ENCODE assay signal across 1 cellular context in genomic region chr3:27486328-27486727, GRCh38.
TF ChIP-seq lines count a peak whose summit lies in the region.

No MANE protein-coding gene starts in this region.

TF ChIP-seq in IMR-90, 13 proteins besides CTCF, POLR2A, EP300 and RAD21:
- no peak for TF ChIP-seq MXI1 (IDR thresholded peaks at IDR 0.05; ENCODE audit: borderline replicate concordance, low read depth, low read length)
- TF ChIP-seq SMC3 (IDR thresholded peaks at IDR 0.05; ENCODE audit: low read depth, low read length) = no peak
- no peak for TF ChIP-seq MAFK (IDR thresholded peaks at IDR 0.05; ENCODE audit: low read depth, low read length)
- TF ChIP-seq USF2 (IDR thresholded peaks at IDR 0.05; ENCODE audit: low read depth, low read length) = no peak
- no peak for TF ChIP-seq FOS (IDR thresholded peaks at IDR 0.05; ENCODE audit: low read depth, low read length)
- TF ChIP-seq NFE2L2 (IDR thresholded peaks at IDR 0.05; ENCODE audit: low read depth, low read length) = no peak
- no peak for TF ChIP-seq ELK1 (IDR thresholded peaks at IDR 0.05; ENCODE audit: borderline replicate concordance, low read depth, low read length)
- TF ChIP-seq MAZ (IDR thresholded peaks at IDR 0.05; ENCODE audit: borderline replicate concordance, low read depth, low read length) = no peak
- no peak for TF ChIP-seq CHD1 (IDR thresholded peaks at IDR 0.05; ENCODE audit: low read depth, low read length)
- TF ChIP-seq BHLHE40 (IDR thresholded peaks at IDR 0.05; ENCODE audit: low read depth, low read length) = no peak
- TF ChIP-seq RCOR1 (IDR thresholded peaks at IDR 0.05; ENCODE audit: insufficient replicate concordance, low read length) = no peak
